In genomic region chr11:119169272-119169719, GRCh38 we compare ENCODE assay signal across 9 cellular contexts. TPM values are rescaled to one million over a fixed set of nuclear protein-coding genes. Genes with fewer than 3 reads are reported as not detected.
DNase-seq lines count a peak whose midpoint lies in the region; ATAC-seq, FAIRE-seq and TF ChIP-seq lines count a peak whose summit lies in the region.
"Had no signal": no experiment of that assay in that cellular context is flagged by ENCODE, and none has a peak within 500 bp of the region (broad histone marks: within the 10 kb centered on the region; RNA-seq: fewer than 3 reads in every experiment).

No MANE protein-coding gene starts in this region.

- H3K27ac ChIP-seq in SU-DHL-6 (ENCODE audit: low read depth, low read length) = no peak overlapping the region; the same call in 1 of the 2 replicates
- H3K27ac ChIP-seq in duodenal mucosa (ENCODE audit: low read depth, low read length) = peak overlapping the region; percentile 87
- H3K27ac ChIP-seq in lung (ENCODE audit: low read depth in 1 of 2, low read length in 1 of 2) = peak overlapping the region; percentile 96 to 97

- H4K20me1 ChIP-seq in SU-DHL-6 (ENCODE audit: low read depth, low read length) = no peaks in the 10 kb centered on the region

- H2AFZ ChIP-seq in SU-DHL-6 (ENCODE audit: low read depth, low read length, severe bottlenecking) = peak overlapping the region; percentile 98

- peak; percentile 52 for DNase-seq in GM12891 (ENCODE audit: insufficient read length, low spot score)
- DNase-seq in lung (ENCODE audit: low spot score) = peak; percentile 53
- peak in 1 of 2 donors; percentile 79 for DNase-seq in stimulated activated effector memory CD8-positive, alpha-beta T cell treated with anti-CD3 and anti-CD28 coated beads, Interleukin-12 subunit alpha, Interleukin-12 subunit beta, amount 100 ng/mL, for 72 hours (ENCODE audit: low spot score in 2 of 2)
- DNase-seq in NCI-H446 (lab: John Stamatoyannopoulos, UW) = no peak

- no peak for TF ChIP-seq CTCF in SU-DHL-6 (IDR thresholded peaks at IDR 0.05; ENCODE audit: insufficient read depth, low read length, poor library complexity, severe bottlenecking)
- TF ChIP-seq CTCF in lung (IDR thresholded peaks at IDR 0.05; ENCODE audit: control extremely low read depth, extremely low read depth) = no peak

- peaks cover 12% of the 10 kb centered on the region for H3K4me1 Mint-ChIP-seq in stimulated activated effector memory CD8-positive, alpha-beta T cell treated with anti-CD3 and anti-CD28 coated beads, Interleukin-12 subunit alpha, Interleukin-12 subunit beta, amount 100 ng/mL, for 72 hours

- no peaks in the 10 kb centered on the region for H3K27me3 ChIP-seq in SU-DHL-6 (ENCODE audit: low read length)
- H3K27me3 ChIP-seq in duodenal mucosa (ENCODE audit: control insufficient read depth in 1 of 2, insufficient read depth in 2 of 2, low read length in 2 of 2) = no peaks in the 10 kb centered on the region
- no peaks in the 10 kb centered on the region for H3K27me3 ChIP-seq in lung (ENCODE audit: control insufficient read depth, insufficient read depth)

- H3K4me1 ChIP-seq in duodenal mucosa (ENCODE audit: control insufficient read depth in 1 of 2, insufficient read depth in 2 of 2, low read length in 2 of 2) = peaks cover 0 to 10% of the 10 kb centered on the region in 2 donors
- peaks cover 0 to 4% of the 10 kb centered on the region in 2 donors for H3K4me1 ChIP-seq in lung (ENCODE audit: control insufficient read depth in 2 of 2, insufficient read depth in 2 of 2, low read length in 2 of 2)

- no peak for FAIRE-seq in GM12891 (lab: Jason Lieb, UNC)
- FAIRE-seq: colon had no signal

- ATAC-seq in HG02884 (IDR thresholded peaks at IDR 0.05; ENCODE audit: unreplicated experiment) (peak; percentile 25), lung (ENCODE audit: insufficient read depth, low FRiP score) (peak; percentile 51), GM21528 (IDR thresholded peaks at IDR 0.05; ENCODE audit: low FRiP score, unreplicated experiment) (no peak)
- peak; percentile 60 for ATAC-seq in stimulated activated effector memory CD8-positive, alpha-beta T cell treated with anti-CD3 and anti-CD28 coated beads, Interleukin-12 subunit alpha, Interleukin-12 subunit beta, amount 100 ng/mL, for 72 hours

- H3K9me2 ChIP-seq in SU-DHL-6 (replicated peaks; ENCODE audit: insufficient read depth, low read length) = no peaks in the 10 kb centered on the region

- H3K4me3 Mint-ChIP-seq in stimulated activated effector memory CD8-positive, alpha-beta T cell treated with anti-CD3 and anti-CD28 coated beads, Interleukin-12 subunit alpha, Interleukin-12 subunit beta, amount 100 ng/mL, for 72 hours = peak overlapping the region; percentile 85

- H3K36me3 ChIP-seq in SU-DHL-6 (ENCODE audit: low read length) = no peaks in the 10 kb centered on the region
- H3K36me3 ChIP-seq in duodenal mucosa (ENCODE audit: control insufficient read depth in 1 of 2, insufficient read depth in 2 of 2, low read length in 2 of 2) = peaks cover 0 to 4% of the 10 kb centered on the region in 2 donors
- peaks cover 0 to 5% of the 10 kb centered on the region in 2 donors for H3K36me3 ChIP-seq in lung (ENCODE audit: control insufficient read depth in 2 of 2, insufficient read depth in 2 of 2, low read length in 2 of 2)

- no peaks in the 10 kb centered on the region for H3K9me3 ChIP-seq in SU-DHL-6 (ENCODE audit: insufficient read depth, low read length)
- H3K9me3 ChIP-seq in duodenal mucosa (ENCODE audit: control insufficient read depth in 1 of 2, low read length in 2 of 2) = no peaks in the 10 kb centered on the region
- H3K9me3 ChIP-seq in lung (ENCODE audit: control insufficient read depth in 2 of 2, insufficient read depth in 1 of 2, low read length in 1 of 2) = no peaks in the 10 kb centered on the region

- TF ChIP-seq POLR2A in GM12891 (IDR thresholded peaks at IDR 0.05; ENCODE audit: low read depth, low read length) = no peak

- H3K4me3 ChIP-seq in SU-DHL-6 (ENCODE audit: insufficient read depth, low read length, poor library complexity, severe bottlenecking) (peak overlapping the region; percentile 66), duodenal mucosa (ENCODE audit: low read depth in 1 of 2, low read length in 2 of 2) (peak overlapping the region; percentile 88 to 90), lung (peak overlapping the region; percentile 67)

- peaks cover 13% of the 10 kb centered on the region for H3K36me3 Mint-ChIP-seq in stimulated activated effector memory CD8-positive, alpha-beta T cell treated with anti-CD3 and anti-CD28 coated beads, Interleukin-12 subunit alpha, Interleukin-12 subunit beta, amount 100 ng/mL, for 72 hours

- H3F3A ChIP-seq in SU-DHL-6 (ENCODE audit: insufficient read depth) = no peaks in the 10 kb centered on the region

- H3K9me3 Mint-ChIP-seq in stimulated activated effector memory CD8-positive, alpha-beta T cell treated with anti-CD3 and anti-CD28 coated beads, Interleukin-12 subunit alpha, Interleukin-12 subunit beta, amount 100 ng/mL, for 72 hours = no peaks in the 10 kb centered on the region

- no peaks in the 10 kb centered on the region for H3K79me2 ChIP-seq in SU-DHL-6 (ENCODE audit: insufficient read depth, low read length)

- WGBS in lung, 2 donors = 14 to 16% methylated on average over 15 of the region's 15 CpGs

- H3K4me2 ChIP-seq in SU-DHL-6 (ENCODE audit: low read depth, low read length, poor library complexity, severe bottlenecking) = peak overlapping the region; percentile 89

- peak overlapping the region; percentile 94 for H3K27ac Mint-ChIP-seq in stimulated activated effector memory CD8-positive, alpha-beta T cell treated with anti-CD3 and anti-CD28 coated beads, Interleukin-12 subunit alpha, Interleukin-12 subunit beta, amount 100 ng/mL, for 72 hours

- H3K9ac ChIP-seq in SU-DHL-6 (ENCODE audit: low read length) = peak overlapping the region; percentile 83
- peak overlapping the region; percentile 78 to 90 for H3K9ac ChIP-seq in duodenal mucosa (ENCODE audit: low read depth in 1 of 2, low read length in 2 of 2)

TF ChIP-seq in GM12891, 5 proteins besides CTCF, POLR2A, EP300 and RAD21:
- TF ChIP-seq PAX5 (IDR thresholded peaks at IDR 0.05; ENCODE audit: insufficient read depth, low read length, severe bottlenecking) (no peak), SPI1 (IDR thresholded peaks at IDR 0.05; ENCODE audit: low read depth, low read length) (no peak), POLR2AphosphoS5 (IDR thresholded peaks at IDR 0.05; ENCODE audit: low read depth, low read length) (no peak), POU2F2 (IDR thresholded peaks at IDR 0.05; ENCODE audit: low read depth, low read length) (no peak), TAF1 (IDR thresholded peaks at IDR 0.05; ENCODE audit: low read depth, low read length) (no peak)

RNA-seq across cellular contexts. Expression of gene NLRX1, which starts 0.8 kb away (rescaled TPM):
- 8.2 TPM for polyA plus RNA-seq in GM12891 (2012; ENCODE audit: low read depth, missing spikeins)
- total RNA-seq in lung = 10 to 100 TPM; 12.5 to 22.6 TPM
- polyA plus RNA-seq in lung = 10 to 100 TPM in 1 of 2 donors, 1 to 10 TPM in 1; 5.1 to 10.7 TPM

RNA-seq across cellular contexts. Expression of gene NHERF4, which starts 16.0 kb away (rescaled TPM):
- polyA plus RNA-seq in GM12891 (2012; ENCODE audit: low read depth, missing spikeins) = not detected
- under 1 TPM in 1 of 2 donors, not detected in 1; 0.37 TPM for total RNA-seq in lung
- under 1 TPM in 1 of 2 donors, not detected in 1; 0.96 TPM for polyA plus RNA-seq in lung

RNA-seq across cellular contexts. Expression of gene ABCG4, which starts 20.4 kb away (rescaled TPM):
- not detected for polyA plus RNA-seq in GM12891 (2012; ENCODE audit: low read depth, missing spikeins)
- under 1 TPM in 1 of 2 donors, not detected in 1; 0.28 TPM for total RNA-seq in lung
- under 1 TPM; 0.03 to 0.10 TPM for polyA plus RNA-seq in lung

RNA-seq across cellular contexts. Expression of gene CBL, which starts 36.8 kb away (rescaled TPM):
- 4.4 TPM for polyA plus RNA-seq in GM12891 (2012; ENCODE audit: low read depth, missing spikeins)
- 10 to 100 TPM; 21.8 to 25.1 TPM for total RNA-seq in lung
- 10 to 100 TPM in 1 of 2 donors, 1 to 10 TPM in 1; 8.7 to 10.3 TPM for polyA plus RNA-seq in lung

RNA-seq across cellular contexts. Expression of gene HINFP, which starts 47.9 kb away (rescaled TPM):
- polyA plus RNA-seq in GM12891 (2012; ENCODE audit: low read depth, missing spikeins) = 9.4 TPM
- total RNA-seq in lung = 10 to 100 TPM; 21.2 to 24.5 TPM
- polyA plus RNA-seq in lung = 10 to 100 TPM; 10.4 to 14.3 TPM

Comparison
In these comparisons a context has a peak if more than half of its experiments do, and no peak if none do; other contexts are left out.
1. DNase-seq: peak in GM12891 (single experiment) and lung (single experiment); none in NCI-H446 (0 of 2).
2. Peak in every context shown above with its lines, with median percentiles within 50 percentile points of each other: H3K4me3 ChIP-seq.